ENCODE assay signal across 2 cellular contexts in the genomic region with DNA sequence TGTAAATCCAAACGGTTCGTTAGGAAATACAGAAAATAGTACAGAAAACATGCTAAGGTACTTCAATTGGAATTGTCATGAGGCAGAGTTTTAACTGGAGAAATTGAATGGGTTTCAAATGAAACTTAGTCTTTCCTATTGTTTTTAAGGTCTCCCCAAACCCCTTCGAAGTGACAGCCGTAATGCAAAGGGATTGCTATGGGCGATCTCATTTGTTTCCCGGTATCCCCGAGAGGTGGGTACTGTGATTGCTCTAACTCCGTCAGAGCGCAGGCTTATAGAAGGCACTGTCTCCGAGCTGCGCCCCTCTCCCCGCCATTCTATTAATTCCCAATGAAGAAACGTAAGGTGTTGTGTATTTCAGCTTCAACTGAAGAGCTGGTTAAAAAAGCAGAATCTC.
TF ChIP-seq lines count a peak whose summit lies in the region.

No MANE protein-coding gene starts in this region.

TF ChIP-seq in GM23338, 12 proteins besides CTCF, POLR2A, EP300 and RAD21 (continues in another document):
- no peak for TF ChIP-seq EZH2phosphoT487 (IDR thresholded peaks at IDR 0.05; ENCODE audit: unreplicated experiment)
- no peak for TF ChIP-seq ZNF114 (CRISPR knock-in tag; IDR thresholded peaks at IDR 0.05)
- no peak for TF ChIP-seq ZNF331 (CRISPR knock-in tag; IDR thresholded peaks at IDR 0.05; ENCODE audit: low read depth)
- no peak for TF ChIP-seq REST (IDR thresholded peaks at IDR 0.05; ENCODE audit: unreplicated experiment)
- no peak for TF ChIP-seq ETS1 (IDR thresholded peaks at IDR 0.05)
- no peak for TF ChIP-seq EZH2 (IDR thresholded peaks at IDR 0.05; ENCODE audit: low read depth, unreplicated experiment)
- no peak for TF ChIP-seq NANOG (IDR thresholded peaks at IDR 0.05; ENCODE audit: borderline replicate concordance)
- TF ChIP-seq ZNF462 (CRISPR knock-in tag; IDR thresholded peaks at IDR 0.05), result no peak
- TF ChIP-seq CREB1 (CRISPR knock-in tag; IDR thresholded peaks at IDR 0.05; ENCODE audit: low read depth), result no peak
- TF ChIP-seq STAT1 (IDR thresholded peaks at IDR 0.05; ENCODE audit: unreplicated experiment), result no peak

TF ChIP-seq in GM12878, 131 proteins besides CTCF, POLR2A, EP300 and RAD21:
- TF ChIP-seq TCF7 (IDR thresholded peaks at IDR 0.05; ENCODE audit: borderline replicate concordance), result no peak
- no peak for TF ChIP-seq CHD2 (IDR thresholded peaks at IDR 0.05; ENCODE audit: borderline replicate concordance, low read depth, low read length)
- TF ChIP-seq NFIC (IDR thresholded peaks at IDR 0.05; ENCODE audit: low read depth, low read length), result no peak
- TF ChIP-seq, protein P1, sequence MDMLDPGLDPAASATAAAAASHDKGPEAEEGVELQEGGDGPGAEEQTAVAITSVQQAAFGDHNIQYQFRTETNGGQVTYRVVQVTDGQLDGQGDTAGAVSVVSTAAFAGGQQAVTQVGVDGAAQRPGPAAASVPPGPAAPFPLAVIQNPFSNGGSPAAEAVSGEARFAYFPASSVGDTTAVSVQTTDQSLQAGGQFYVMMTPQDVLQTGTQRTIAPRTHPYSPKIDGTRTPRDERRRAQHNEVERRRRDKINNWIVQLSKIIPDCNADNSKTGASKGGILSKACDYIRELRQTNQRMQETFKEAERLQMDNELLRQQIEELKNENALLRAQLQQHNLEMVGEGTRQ (IDR thresholded peaks at IDR 0.05; ENCODE audit: borderline replicate concordance, low read depth, low read length), result no peak
- TF ChIP-seq ZNF592 (IDR thresholded peaks at IDR 0.05), result no peak
- TF ChIP-seq BCL11A (IDR thresholded peaks at IDR 0.05; ENCODE audit: low read depth, low read length), result no peak
- TF ChIP-seq, protein P2, sequence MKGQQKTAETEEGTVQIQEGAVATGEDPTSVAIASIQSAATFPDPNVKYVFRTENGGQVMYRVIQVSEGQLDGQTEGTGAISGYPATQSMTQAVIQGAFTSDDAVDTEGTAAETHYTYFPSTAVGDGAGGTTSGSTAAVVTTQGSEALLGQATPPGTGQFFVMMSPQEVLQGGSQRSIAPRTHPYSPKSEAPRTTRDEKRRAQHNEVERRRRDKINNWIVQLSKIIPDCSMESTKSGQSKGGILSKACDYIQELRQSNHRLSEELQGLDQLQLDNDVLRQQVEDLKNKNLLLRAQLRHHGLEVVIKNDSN (IDR thresholded peaks at IDR 0.05; ENCODE audit: borderline replicate concordance, extremely low read length, insufficient read depth, low read depth, low read length), result no peak
